In the genomic region with DNA sequence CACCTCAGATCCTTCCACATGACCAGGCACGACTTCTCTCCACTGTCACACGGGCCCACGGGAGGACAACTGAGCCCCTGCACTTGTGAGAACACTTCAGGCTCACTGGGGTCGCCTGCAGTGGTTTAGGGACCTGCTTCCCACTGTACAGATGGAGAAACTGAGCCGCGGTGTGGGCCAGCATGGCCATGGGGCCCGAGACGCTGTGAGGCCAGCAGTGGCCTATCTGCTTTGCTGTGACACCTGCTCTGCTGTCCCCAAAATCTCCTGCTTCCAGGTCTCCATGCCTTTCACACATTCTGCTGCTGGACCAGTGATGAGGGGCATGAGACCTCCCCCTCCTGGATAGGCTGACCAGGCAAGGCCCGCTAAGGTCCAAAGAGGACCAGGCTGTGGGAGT, we compare ENCODE assay signal across 34 cellular contexts.
"Had no signal": no experiment of that assay in that cellular context is flagged by ENCODE, and none has a peak within 500 bp of the region (broad histone marks: within the 10 kb centered on the region; RNA-seq: fewer than 3 reads in every experiment).

No MANE protein-coding gene starts in this region.

- H3K27ac ChIP-seq: adrenal gland, body of pancreas, brain microvascular endothelial cell, breast epithelium, VCaP had no signal

- H3K36me3 ChIP-seq: adrenal gland, brain microvascular endothelial cell, breast epithelium had no signal

- H3K4me3 ChIP-seq: adrenal gland, body of pancreas, breast epithelium had no signal

- FAIRE-seq: astrocyte, TTC549 had no signal

- ATAC-seq: activated naive CD4-positive, alpha-beta T cell treated with anti-CD3 and anti-CD28 coated beads, Interleukin-2, amount 50 U/mL, for 72 hours; activated T-cell treated with anti-CD3 and anti-CD28 coated beads, Interleukin-2, amount 50 U/mL, for 4 hours; activated T-cell treated with anti-CD3 and anti-CD28 coated beads, Interleukin-2, amount 50 U/mL, for 72 hours; activated T-helper 17 cell treated with anti-CD3 and anti-CD28 coated beads, Interleukin-2, amount 50 U/mL, for 72 hours; body of pancreas had no signal

- DNase-seq: activated B cell treated with CpG ODN at 0.5 μM for 24 hours; activated CD4-positive, alpha-beta memory T cell treated with anti-CD3 and anti-CD28 coated beads for 36 hours; activated CD4-positive, alpha-beta T cell treated with anti-CD3 and anti-CD28 coated beads for 4 hours; activated CD4-positive, alpha-beta T cell treated with anti-CD3 and anti-CD28 coated beads, Interleukin-2, amount 10 ng/mL, durations not matched to agents 24 days and 14 days; activated CD4-positive, alpha-beta T cell treated with anti-CD3 and anti-CD28 coated beads, Interleukin-2, amount 50 U/mL, for 1 hour; activated CD4-positive, alpha-beta T cell treated with anti-CD3 and anti-CD28 coated beads, Interleukin-2, amount 50 U/mL, for 4 hours; activated CD4-positive, CD25-positive, alpha-beta regulatory T cell treated with anti-CD3 and anti-CD28 coated beads, Interleukin-2, amount 50 U/mL, for 72 hours; activated CD8-positive, alpha-beta memory T cell treated with anti-CD3 and anti-CD28 coated beads, Interleukin-2, amount 50 U/mL, for 4 hours; activated CD8-positive, alpha-beta T cell treated with anti-CD3 and anti-CD28 coated beads for 36 hours; activated effector memory CD4-positive, alpha-beta T cell treated with anti-CD3 and anti-CD28 coated beads, Interleukin-2, amount 50 U/mL, for 16 hours; activated gamma-delta T cell treated with Interleukin-2 at 50 U/mL for 16 hours; activated naive CD4-positive, alpha-beta T cell; activated naive CD4-positive, alpha-beta T cell treated with anti-CD3 and anti-CD28 coated beads for 36 hours; activated naive CD4-positive, alpha-beta T cell treated with anti-CD3 and anti-CD28 coated beads, Interleukin-2, amount 50 U/mL, for 16 hours; activated naive CD8-positive, alpha-beta T cell treated with anti-CD3 and anti-CD28 coated beads for 36 hours; activated T-cell treated with anti-CD3 and anti-CD28 coated beads for 4 hours; activated T-cell treated with anti-CD3 and anti-CD28 coated beads, Interleukin-2, amount 50 U/mL, for 1 hour; activated T-cell treated with anti-CD3 and anti-CD28 coated beads, Interleukin-2, amount 50 U/mL, for 4 hours; activated T-cell treated with anti-CD3 and anti-CD28 coated beads, Interleukin-2, amount 50 U/mL, for 72 hours; adrenal gland; amniotic stem cell; aorta; body of pancreas; brain microvascular endothelial cell; central memory CD4-positive, alpha-beta T cell; T-helper 1 cell; T-helper 2 cell; T-helper 9 cell had no signal

- H3K4me1 ChIP-seq: adrenal gland, breast epithelium had no signal

- H3K9me3 ChIP-seq: adrenal gland, body of pancreas, breast epithelium had no signal
